ENCODE assay signal across 8 cellular contexts in the genomic region with DNA sequence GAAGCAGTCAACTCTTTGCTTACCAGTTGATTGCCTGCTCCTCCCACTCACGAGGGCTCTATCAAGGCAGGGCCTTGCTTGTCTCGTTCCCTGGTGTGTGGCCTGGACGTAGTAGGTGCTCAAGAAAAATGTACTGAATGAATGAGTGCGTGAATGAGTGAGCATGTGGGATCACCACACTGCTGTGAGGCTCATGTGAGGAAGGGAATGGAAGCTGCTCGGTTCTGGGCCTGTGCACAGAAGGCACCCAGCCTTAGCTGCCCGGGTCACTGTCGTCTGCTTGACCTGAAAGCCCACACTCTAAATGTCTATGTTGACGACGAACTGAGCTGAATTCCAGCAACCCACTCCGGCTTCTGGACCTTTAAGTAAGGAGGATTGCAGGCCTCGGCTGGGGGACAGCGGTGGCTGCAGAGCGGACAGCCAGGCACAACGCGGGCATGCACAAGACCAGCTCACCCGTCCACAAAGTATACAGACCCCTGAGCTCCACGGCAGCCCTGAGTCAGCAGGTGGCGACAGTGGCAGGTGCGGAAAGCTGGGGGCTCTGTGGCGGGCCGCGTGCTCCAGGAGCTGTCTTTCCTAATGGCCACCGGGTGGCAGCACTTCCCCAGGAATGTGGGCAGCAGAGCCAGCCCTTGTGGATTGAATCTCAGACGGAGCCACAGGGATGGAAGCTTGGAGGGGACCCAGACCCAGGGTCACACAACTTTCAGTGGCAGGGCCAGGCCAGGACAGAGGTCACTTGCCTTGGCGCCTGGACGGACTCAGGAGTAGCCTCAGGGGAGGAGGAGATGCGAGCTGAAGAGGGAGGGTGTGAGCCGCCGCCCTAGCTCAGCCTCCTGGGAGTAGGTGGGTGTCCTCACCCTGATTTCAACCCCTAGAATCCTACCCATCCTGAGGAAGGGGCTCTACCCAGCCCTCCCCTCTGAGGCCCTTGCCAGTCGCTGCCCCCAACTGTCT. TPM values are rescaled to one million over a fixed set of nuclear protein-coding genes. Genes with fewer than 3 reads are reported as not detected.
DNase-seq lines count a peak whose midpoint lies in the region; ATAC-seq and TF ChIP-seq lines count a peak whose summit lies in the region.

No MANE protein-coding gene starts in this region.

- DNase-seq in AG10803 (ENCODE audit: low read depth) (peak; percentile 63), NCI-H146 treated with DMSO at 0.1 percent for 48 hours (lab: John Stamatoyannopoulos, UW; ENCODE audit: unreplicated experiment) (peak; percentile 30), T follicular helper cell (ENCODE audit: low read depth) (peak; percentile 68), cardiac septum (ENCODE audit: low spot score) (peak; percentile 91), psoas muscle (peak; percentile 77 to 90), vagina (ENCODE audit: extremely low spot score in 2 of 2) (no peak)
- DNase-seq in activated naive CD8-positive, alpha-beta T cell treated with anti-CD3 and anti-CD28 coated beads, Interleukin-2, amount 50 U/mL, for 16 hours (ENCODE audit: low read depth, low spot score) = peak; percentile 62

- intact Hi-C loops in cardiac septum (cut with DNase I) (loop anchor here (2.0 to 10.0 kb wide), 4 partner anchors 53 to 520 kb away; a partner anchor contains a TSS), psoas muscle (cut with DNase I) (loop anchor here (2.0 to 5.0 kb wide), 4 partner anchors 51 to 520 kb away; a partner anchor contains a TSS), vagina (cut with DNase I) (loop anchor here (10.0 kb wide), 1 partner anchor 523 kb away; a partner anchor contains a TSS)

- TF ChIP-seq CTCF in AG10803 (conservative IDR thresholded peaks at IDR 0.05; ENCODE audit: low read length) = peak; percentile 69
- TF ChIP-seq CTCF in psoas muscle (IDR thresholded peaks at IDR 0.05) = peak; percentile 89
- peak; percentile 87 to 90 (median 89) for TF ChIP-seq CTCF in vagina (IDR thresholded peaks at IDR 0.05)

- no peaks in the 10 kb centered on the region for H3K27me3 ChIP-seq in psoas muscle (ENCODE audit: insufficient read depth in 3 of 3, low read length in 2 of 3)
- no peaks in the 10 kb centered on the region for H3K27me3 ChIP-seq in vagina

- H3K9me3 ChIP-seq in psoas muscle = no peaks in the 10 kb centered on the region
- H3K9me3 ChIP-seq in vagina = no peaks in the 10 kb centered on the region

- peaks cover 3% of the 10 kb centered on the region for H3K4me1 ChIP-seq in psoas muscle
- peaks cover 6% of the 10 kb centered on the region for H3K4me1 ChIP-seq in vagina

- WGBS in psoas muscle, 3 donors = 27 to 30% (median 29%) methylated on average over 25 to 30 of the region's 30 CpGs

- H3K36me3 ChIP-seq in psoas muscle (ENCODE audit: insufficient read depth in 1 of 2, low read depth in 1 of 2) = no peaks in the 10 kb centered on the region
- H3K36me3 ChIP-seq in vagina = no peaks in the 10 kb centered on the region

- H3K4me3 ChIP-seq in AG10803 (ENCODE audit: low read length) (no peak overlapping the region), psoas muscle (no peak overlapping the region), vagina (no peak overlapping the region)

- H3K27ac ChIP-seq in psoas muscle (no peak overlapping the region), vagina (no peak overlapping the region)

- TF ChIP-seq POLR2A in vagina (IDR thresholded peaks at IDR 0.05) = no peak

- ATAC-seq in GM21360 (IDR thresholded peaks at IDR 0.05; ENCODE audit: unreplicated experiment) (peak; percentile 51), psoas muscle (peak; percentile 77 to 84 (median 82))

RNA-seq across cellular contexts. Expression of a gene that starts 5.0 kb away (rescaled TPM):
- total RNA-seq in cardiac septum = 19.1 TPM
- 10 to 100 TPM; 11.9 to 31.5 (median 17.8) TPM for total RNA-seq in psoas muscle
- 10 to 100 TPM; 15.2 to 19.6 (median 18.9) TPM for polyA plus RNA-seq in psoas muscle
- total RNA-seq in vagina = 21.1 TPM

RNA-seq across cellular contexts. Expression of a gene that starts 31.8 kb away (rescaled TPM):
- total RNA-seq in cardiac septum (not detected), psoas muscle (under 1 TPM in 1 of 4 donors, not detected in 3; 0.23 TPM), vagina (0.98 TPM)
- polyA plus RNA-seq in psoas muscle = 1 to 10 TPM in 1 of 3 donors, under 1 TPM in 2; 0.25 to 1.0 (median 0.33) TPM

RNA-seq across cellular contexts. Expression of a gene that starts 58.3 kb away (rescaled TPM):
- total RNA-seq in cardiac septum = 0.24 TPM
- under 1 TPM in 3 of 4 donors, not detected in 1; 0.26 to 0.71 (median 0.56) TPM for total RNA-seq in psoas muscle
- polyA plus RNA-seq in psoas muscle = 1 to 10 TPM in 1 of 3 donors, under 1 TPM in 2; 0.23 to 5.1 (median 0.55) TPM
- total RNA-seq in vagina = not detected

Comparison
In these comparisons a context has a peak if more than half of its experiments do, and no peak if none do; other contexts are left out.
1. DNase-seq: peak in AG10803 (single experiment), NCI-H146 treated with DMSO at 0.1 percent for 48 hours (single experiment), T follicular helper cell (single experiment), activated naive CD8-positive, alpha-beta T cell treated with anti-CD3 and anti-CD28 coated beads, Interleukin-2, amount 50 U/mL, for 16 hours (single experiment), cardiac septum (single experiment) and psoas muscle (2 of 2); none in vagina (0 of 2).
2. Peak in every context shown above with its lines, with median percentiles within 50 percentile points of each other: CTCF ChIP-seq.